8 cellular contexts compared by ENCODE assay signal in genomic region chr7:55019329-55019690, GRCh38. TPM values are rescaled to one million over a fixed set of nuclear protein-coding genes. Genes with fewer than 3 reads are reported as not detected.
DNase-seq lines count a peak whose midpoint lies in the region; ATAC-seq lines count a peak whose summit lies in the region.

No MANE protein-coding gene starts in this region.

- intact Hi-C loops in head of caudate nucleus (cut with DNase I), result no loop called here
- intact Hi-C loops in posterior vena cava (cut with DNase I), result loop anchor here in 1 of 2 donors (5.0 kb wide), 1 partner anchor 33 kb away; no protein-coding TSS in a partner anchor

- ATAC-seq in GM21825 (IDR thresholded peaks at IDR 0.05; ENCODE audit: unreplicated experiment), result no peak

- no peaks in the 10 kb centered on the region for H3K27me3 ChIP-seq in SJCRH30

- H3K27ac ChIP-seq in SJCRH30, result no peak overlapping the region

- DNase-seq in ELR (ENCODE audit: low read depth) (peak; percentile 49), SJCRH30 (peak in 1 of 2 experiments; percentile 22), head of caudate nucleus (peak in 32 of 42 donors; percentile 27 to 77 (median 54)), posterior vena cava (ENCODE audit: low spot score) (peak; percentile 87), NCI-H2196 (lab: John Stamatoyannopoulos, UW; ENCODE audit: unreplicated experiment) (no peak), midbrain (lab: John Stamatoyannopoulos, UW) (no peak), NCI-H2029 treated with DMSO at 0.1 percent for 48 hours (lab: John Stamatoyannopoulos, UW) (no peak)

- H3K36me3 ChIP-seq in SJCRH30, result no peaks in the 10 kb centered on the region

- H3K4me1 ChIP-seq in SJCRH30, result no peaks in the 10 kb centered on the region

- no peaks in the 10 kb centered on the region for H3K9me3 ChIP-seq in SJCRH30 (replicated peaks)

- peak overlapping the region; percentile 69 for H3K4me3 ChIP-seq in SJCRH30

RNA-seq across cellular contexts. Expression of gene EGFR, which starts 0.5 kb away (rescaled TPM):
- 7.3 and 8.3 TPM in 2 replicates for total RNA-seq in SJCRH30 (2014; rRNA removed; shearing (Covaris generic))
- total RNA-seq in posterior vena cava, result 10 to 100 TPM; 80.8 to 87.2 TPM

Comparison
In these comparisons a context has a peak if more than half of its experiments do, and no peak if none do; other contexts are left out.
1. DNase-seq: peak in ELR (single experiment), head of caudate nucleus (32 of 42) and posterior vena cava (single experiment); none in NCI-H2196 (single experiment), midbrain (single experiment) and NCI-H2029 treated with DMSO at 0.1 percent for 48 hours (single experiment).